1 cellular context compared by ENCODE assay signal in the genomic region with DNA sequence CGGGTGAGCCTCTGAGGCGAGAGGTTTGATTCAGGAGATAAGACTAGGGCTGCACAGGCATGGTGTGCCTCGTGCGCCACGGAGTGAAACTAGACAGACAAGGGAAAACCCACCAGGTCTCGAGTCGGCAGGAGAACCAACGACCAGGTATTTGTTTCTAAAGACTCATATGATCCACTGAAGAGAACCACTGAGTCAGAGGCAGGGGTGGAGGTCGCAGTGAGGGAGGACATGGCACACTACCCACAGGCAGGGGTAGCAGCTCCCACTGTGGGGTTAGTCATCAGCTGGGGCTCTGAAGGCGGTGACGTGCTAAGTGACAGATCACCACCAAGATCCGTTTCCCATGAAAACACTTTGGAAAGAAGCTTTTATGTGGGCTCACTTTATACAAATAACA.
TF ChIP-seq lines count a peak whose summit lies in the region.

No MANE protein-coding gene starts in this region.

TF ChIP-seq in HEK293, 187 proteins besides CTCF, POLR2A, EP300 and RAD21 (continued from another document):
- TF ChIP-seq, protein P1, sequence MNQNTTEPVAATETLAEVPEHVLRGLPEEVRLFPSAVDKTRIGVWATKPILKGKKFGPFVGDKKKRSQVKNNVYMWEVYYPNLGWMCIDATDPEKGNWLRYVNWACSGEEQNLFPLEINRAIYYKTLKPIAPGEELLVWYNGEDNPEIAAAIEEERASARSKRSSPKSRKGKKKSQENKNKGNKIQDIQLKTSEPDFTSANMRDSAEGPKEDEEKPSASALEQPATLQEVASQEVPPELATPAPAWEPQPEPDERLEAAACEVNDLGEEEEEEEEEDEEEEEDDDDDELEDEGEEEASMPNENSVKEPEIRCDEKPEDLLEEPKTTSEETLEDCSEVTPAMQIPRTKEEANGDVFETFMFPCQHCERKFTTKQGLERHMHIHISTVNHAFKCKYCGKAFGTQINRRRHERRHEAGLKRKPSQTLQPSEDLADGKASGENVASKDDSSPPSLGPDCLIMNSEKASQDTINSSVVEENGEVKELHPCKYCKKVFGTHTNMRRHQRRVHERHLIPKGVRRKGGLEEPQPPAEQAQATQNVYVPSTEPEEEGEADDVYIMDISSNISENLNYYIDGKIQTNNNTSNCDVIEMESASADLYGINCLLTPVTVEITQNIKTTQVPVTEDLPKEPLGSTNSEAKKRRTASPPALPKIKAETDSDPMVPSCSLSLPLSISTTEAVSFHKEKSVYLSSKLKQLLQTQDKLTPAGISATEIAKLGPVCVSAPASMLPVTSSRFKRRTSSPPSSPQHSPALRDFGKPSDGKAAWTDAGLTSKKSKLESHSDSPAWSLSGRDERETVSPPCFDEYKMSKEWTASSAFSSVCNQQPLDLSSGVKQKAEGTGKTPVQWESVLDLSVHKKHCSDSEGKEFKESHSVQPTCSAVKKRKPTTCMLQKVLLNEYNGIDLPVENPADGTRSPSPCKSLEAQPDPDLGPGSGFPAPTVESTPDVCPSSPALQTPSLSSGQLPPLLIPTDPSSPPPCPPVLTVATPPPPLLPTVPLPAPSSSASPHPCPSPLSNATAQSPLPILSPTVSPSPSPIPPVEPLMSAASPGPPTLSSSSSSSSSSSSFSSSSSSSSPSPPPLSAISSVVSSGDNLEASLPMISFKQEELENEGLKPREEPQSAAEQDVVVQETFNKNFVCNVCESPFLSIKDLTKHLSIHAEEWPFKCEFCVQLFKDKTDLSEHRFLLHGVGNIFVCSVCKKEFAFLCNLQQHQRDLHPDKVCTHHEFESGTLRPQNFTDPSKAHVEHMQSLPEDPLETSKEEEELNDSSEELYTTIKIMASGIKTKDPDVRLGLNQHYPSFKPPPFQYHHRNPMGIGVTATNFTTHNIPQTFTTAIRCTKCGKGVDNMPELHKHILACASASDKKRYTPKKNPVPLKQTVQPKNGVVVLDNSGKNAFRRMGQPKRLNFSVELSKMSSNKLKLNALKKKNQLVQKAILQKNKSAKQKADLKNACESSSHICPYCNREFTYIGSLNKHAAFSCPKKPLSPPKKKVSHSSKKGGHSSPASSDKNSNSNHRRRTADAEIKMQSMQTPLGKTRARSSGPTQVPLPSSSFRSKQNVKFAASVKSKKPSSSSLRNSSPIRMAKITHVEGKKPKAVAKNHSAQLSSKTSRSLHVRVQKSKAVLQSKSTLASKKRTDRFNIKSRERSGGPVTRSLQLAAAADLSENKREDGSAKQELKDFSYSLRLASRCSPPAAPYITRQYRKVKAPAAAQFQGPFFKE (tag by site-specific recombination; IDR thresholded peaks at IDR 0.05; ENCODE audit: borderline replicate concordance), result no peak
- peak; percentile 87 for TF ChIP-seq EGR2 (tag by site-specific recombination; IDR thresholded peaks at IDR 0.05; ENCODE audit: low read depth)
- no peak for TF ChIP-seq ZNF596 (tag by site-specific recombination; IDR thresholded peaks at IDR 0.05)
- TF ChIP-seq, protein P2, sequence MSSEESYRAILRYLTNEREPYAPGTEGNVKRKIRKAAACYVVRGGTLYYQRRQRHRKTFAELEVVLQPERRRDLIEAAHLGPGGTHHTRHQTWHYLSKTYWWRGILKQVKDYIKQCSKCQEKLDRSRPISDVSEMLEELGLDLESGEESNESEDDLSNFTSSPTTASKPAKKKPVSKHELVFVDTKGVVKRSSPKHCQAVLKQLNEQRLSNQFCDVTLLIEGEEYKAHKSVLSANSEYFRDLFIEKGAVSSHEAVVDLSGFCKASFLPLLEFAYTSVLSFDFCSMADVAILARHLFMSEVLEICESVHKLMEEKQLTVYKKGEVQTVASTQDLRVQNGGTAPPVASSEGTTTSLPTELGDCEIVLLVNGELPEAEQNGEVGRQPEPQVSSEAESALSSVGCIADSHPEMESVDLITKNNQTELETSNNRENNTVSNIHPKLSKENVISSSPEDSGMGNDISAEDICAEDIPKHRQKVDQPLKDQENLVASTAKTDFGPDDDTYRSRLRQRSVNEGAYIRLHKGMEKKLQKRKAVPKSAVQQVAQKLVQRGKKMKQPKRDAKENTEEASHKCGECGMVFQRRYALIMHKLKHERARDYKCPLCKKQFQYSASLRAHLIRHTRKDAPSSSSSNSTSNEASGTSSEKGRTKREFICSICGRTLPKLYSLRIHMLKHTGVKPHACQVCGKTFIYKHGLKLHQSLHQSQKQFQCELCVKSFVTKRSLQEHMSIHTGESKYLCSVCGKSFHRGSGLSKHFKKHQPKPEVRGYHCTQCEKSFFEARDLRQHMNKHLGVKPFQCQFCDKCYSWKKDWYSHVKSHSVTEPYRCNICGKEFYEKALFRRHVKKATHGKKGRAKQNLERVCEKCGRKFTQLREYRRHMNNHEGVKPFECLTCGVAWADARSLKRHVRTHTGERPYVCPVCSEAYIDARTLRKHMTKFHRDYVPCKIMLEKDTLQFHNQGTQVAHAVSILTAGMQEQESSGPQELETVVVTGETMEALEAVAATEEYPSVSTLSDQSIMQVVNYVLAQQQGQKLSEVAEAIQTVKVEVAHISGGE (tag by site-specific recombination; conservative IDR thresholded peaks at IDR 0.05; ENCODE audit: low read depth), result no peak
- TF ChIP-seq ZBTB21 (tag by site-specific recombination; IDR thresholded peaks at IDR 0.05), result no peak
- no peak for TF ChIP-seq ZNF510 (tag by site-specific recombination; IDR thresholded peaks at IDR 0.05; ENCODE audit: insufficient replicate concordance)
- TF ChIP-seq PRDM1 (tag by site-specific recombination; IDR thresholded peaks at IDR 0.05), result no peak
- TF ChIP-seq ZNF555 (tag by site-specific recombination; conservative IDR thresholded peaks at IDR 0.05), result no peak
- no peak for TF ChIP-seq ZNF335 (tag by site-specific recombination; conservative IDR thresholded peaks at IDR 0.05)
- no peak for TF ChIP-seq ZNF133 (tag by site-specific recombination; IDR thresholded peaks at IDR 0.05)
- TF ChIP-seq ZNF518A (tag by site-specific recombination; conservative IDR thresholded peaks at IDR 0.05; ENCODE audit: low read depth), result no peak
- TF ChIP-seq TCF7L2 (IDR thresholded peaks at IDR 0.05; ENCODE audit: borderline replicate concordance, low read depth, low read length), result no peak
- TF ChIP-seq ZSCAN23 (tag by site-specific recombination; IDR thresholded peaks at IDR 0.05), result no peak
- no peak for TF ChIP-seq ZNF416 (tag by site-specific recombination; IDR thresholded peaks at IDR 0.05)
- no peak for TF ChIP-seq ZNF214 (tag by site-specific recombination; IDR thresholded peaks at IDR 0.05; ENCODE audit: borderline replicate concordance)
- TF ChIP-seq ZIC2 (tag by site-specific recombination; IDR thresholded peaks at IDR 0.05), result peak; percentile 63
- TF ChIP-seq, protein P3, sequence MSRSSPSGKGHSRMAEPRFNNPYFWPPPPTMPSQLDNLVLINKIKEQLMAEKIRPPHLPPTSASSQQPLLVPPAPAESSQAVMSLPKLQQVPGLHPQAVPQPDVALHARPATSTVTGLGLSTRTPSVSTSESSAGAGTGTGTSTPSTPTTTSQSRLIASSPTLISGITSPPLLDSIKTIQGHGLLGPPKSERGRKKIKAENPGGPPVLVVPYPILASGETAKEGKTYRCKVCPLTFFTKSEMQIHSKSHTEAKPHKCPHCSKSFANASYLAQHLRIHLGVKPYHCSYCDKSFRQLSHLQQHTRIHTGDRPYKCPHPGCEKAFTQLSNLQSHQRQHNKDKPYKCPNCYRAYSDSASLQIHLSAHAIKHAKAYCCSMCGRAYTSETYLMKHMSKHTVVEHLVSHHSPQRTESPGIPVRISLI (tag by site-specific recombination; IDR thresholded peaks at IDR 0.05), result no peak
- TF ChIP-seq ZNF138 (tag by site-specific recombination; IDR thresholded peaks at IDR 0.05; ENCODE audit: borderline replicate concordance), result no peak
- TF ChIP-seq ZNF580 (tag by site-specific recombination; IDR thresholded peaks at IDR 0.05), result no peak
- TF ChIP-seq ZBTB7A (tag by site-specific recombination; IDR thresholded peaks at IDR 0.05; ENCODE audit: low read depth), result no peak
- no peak for TF ChIP-seq ZBTB44 (tag by site-specific recombination; IDR thresholded peaks at IDR 0.05)
- TF ChIP-seq ZNF26 (tag by site-specific recombination; IDR thresholded peaks at IDR 0.05), result no peak
- TF ChIP-seq ZNF16 (tag by site-specific recombination; IDR thresholded peaks at IDR 0.05; ENCODE audit: low read depth), result no peak
- TF ChIP-seq ZNF629 (tag by site-specific recombination; IDR thresholded peaks at IDR 0.05), result 0 out of 2 replicates have a peak, but pooled peaks have one; percentile 26
- TF ChIP-seq YY1 (tag by site-specific recombination; IDR thresholded peaks at IDR 0.05), result no peak
- no peak for TF ChIP-seq TRIM28 (IDR thresholded peaks at IDR 0.05; ENCODE audit: borderline replicate concordance, low read length)
- TF ChIP-seq, protein P4, sequence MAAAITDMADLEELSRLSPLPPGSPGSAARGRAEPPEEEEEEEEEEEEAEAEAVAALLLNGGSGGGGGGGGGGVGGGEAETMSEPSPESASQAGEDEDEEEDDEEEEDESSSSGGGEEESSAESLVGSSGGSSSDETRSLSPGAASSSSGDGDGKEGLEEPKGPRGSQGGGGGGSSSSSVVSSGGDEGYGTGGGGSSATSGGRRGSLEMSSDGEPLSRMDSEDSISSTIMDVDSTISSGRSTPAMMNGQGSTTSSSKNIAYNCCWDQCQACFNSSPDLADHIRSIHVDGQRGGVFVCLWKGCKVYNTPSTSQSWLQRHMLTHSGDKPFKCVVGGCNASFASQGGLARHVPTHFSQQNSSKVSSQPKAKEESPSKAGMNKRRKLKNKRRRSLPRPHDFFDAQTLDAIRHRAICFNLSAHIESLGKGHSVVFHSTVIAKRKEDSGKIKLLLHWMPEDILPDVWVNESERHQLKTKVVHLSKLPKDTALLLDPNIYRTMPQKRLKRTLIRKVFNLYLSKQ (tag by site-specific recombination; IDR thresholded peaks at IDR 0.05; ENCODE audit: borderline replicate concordance), result no peak
- no peak for TF ChIP-seq ZNF404 (tag by site-specific recombination; IDR thresholded peaks at IDR 0.05)
- no peak for TF ChIP-seq BCL11A (tag by site-specific recombination; IDR thresholded peaks at IDR 0.05; ENCODE audit: low read depth)
- TF ChIP-seq ZNF426 (tag by site-specific recombination; IDR thresholded peaks at IDR 0.05), result no peak
- no peak for TF ChIP-seq ZNF366 (tag by site-specific recombination; conservative IDR thresholded peaks at IDR 0.05)
- TF ChIP-seq ZNF560 (tag by site-specific recombination; IDR thresholded peaks at IDR 0.05; ENCODE audit: borderline replicate concordance), result no peak
- TF ChIP-seq ZNF19 (tag by site-specific recombination; IDR thresholded peaks at IDR 0.05; ENCODE audit: low read depth), result no peak
- no peak for TF ChIP-seq ZNF350 (tag by site-specific recombination; IDR thresholded peaks at IDR 0.05)
- no peak for TF ChIP-seq ZBTB8A (tag by site-specific recombination; IDR thresholded peaks at IDR 0.05)
- peak; percentile 82 for TF ChIP-seq ZFHX2 (tag by site-specific recombination; conservative IDR thresholded peaks at IDR 0.05)
- no peak for TF ChIP-seq ZNF202 (tag by site-specific recombination; IDR thresholded peaks at IDR 0.05; ENCODE audit: borderline replicate concordance)
